In genomic region chr11:72389116-72389515, GRCh38 we compare ENCODE assay signal across 20 cellular contexts.
"Had no signal": no experiment of that assay in that cellular context is flagged by ENCODE, and none has a peak within 500 bp of the region (broad histone marks: within the 10 kb centered on the region; RNA-seq: fewer than 3 reads in every experiment).

No MANE protein-coding gene starts in this region.

- H3K36me3 ChIP-seq: right lobe of liver, thoracic aorta, transverse colon had no signal

- H3K27me3 ChIP-seq: hepatocyte, right lobe of liver, stomach, transverse colon had no signal

- H3K4me3 ChIP-seq: hepatocyte, lung, psoas muscle, right lobe of liver, stomach, thoracic aorta, transverse colon had no signal

- H3K79me2 ChIP-seq: hepatocyte, parathyroid adenoma had no signal

- H3K4me3 Mint-ChIP-seq: effector memory CD8-positive, alpha-beta T cell; naive B cell; nephron progenitor cell; stimulated activated memory B cell treated with anti-CD40 and anti-IgM and Interleukin-4, amounts not matched to agents 10 μg/mL and 1 μg/mL and 100 μg/mL, for 72 hours had no signal

- H3K27ac ChIP-seq: hepatocyte, parathyroid adenoma, psoas muscle, right lobe of liver, stomach, thoracic aorta, transverse colon had no signal

- DNase-seq: effector memory CD8-positive, alpha-beta T cell; foreskin melanocyte; head of caudate nucleus; left colon; left ventricle myocardium superior; mesendoderm; naive B cell; nephron progenitor cell; psoas muscle; retina; right lobe of liver; stimulated activated CD4-positive, alpha-beta T cell treated with anti-CD3 and anti-CD28 coated beads, Interleukin-4, amount 100 ng/mL, for 24 hours; stomach; substantia nigra; transverse colon had no signal

- H2AFZ ChIP-seq: hepatocyte, parathyroid adenoma had no signal

- H3K27ac Mint-ChIP-seq: nephron progenitor cell; stimulated activated memory B cell treated with anti-CD40 and anti-IgM and Interleukin-4, amounts not matched to agents 10 μg/mL and 1 μg/mL and 100 μg/mL, for 72 hours had no signal

- H3K4me1 ChIP-seq: parathyroid adenoma, psoas muscle, right lobe of liver, stomach, transverse colon had no signal

- H3K9me3 ChIP-seq: right lobe of liver, thoracic aorta, transverse colon had no signal

- H3K27me3 Mint-ChIP-seq: effector memory CD8-positive, alpha-beta T cell; naive B cell; stimulated activated memory B cell treated with anti-CD40 and anti-IgM and Interleukin-4, amounts not matched to agents 10 μg/mL and 1 μg/mL and 100 μg/mL, for 72 hours had no signal

- ATAC-seq: effector memory CD8-positive, alpha-beta T cell; left colon; left ventricle myocardium superior; psoas muscle; right lobe of liver; stimulated activated memory B cell treated with anti-CD40 and anti-IgM and Interleukin-4, amounts not matched to agents 10 μg/mL and 1 μg/mL and 100 μg/mL, for 72 hours had no signal

- H3K9ac ChIP-seq: parathyroid adenoma had no signal

- H3K4me2 ChIP-seq: hepatocyte had no signal
